ENCODE assay signal across 24 cellular contexts in genomic region chr5:160360310-160360709, GRCh38. TPM values are rescaled to one million over a fixed set of nuclear protein-coding genes. Genes with fewer than 3 reads are reported as not detected.
DNase-seq lines count a peak whose midpoint lies in the region; ATAC-seq and TF ChIP-seq lines count a peak whose summit lies in the region.
"Had no signal": no experiment of that assay in that cellular context is flagged by ENCODE, and none has a peak within 500 bp of the region (broad histone marks: within the 10 kb centered on the region; RNA-seq: fewer than 3 reads in every experiment).

No MANE protein-coding gene starts in this region.

- H3K36me3 ChIP-seq in ascending aorta, result no peaks in the 10 kb centered on the region
- H3K36me3 ChIP-seq in smooth muscle cell (ENCODE audit: low read depth), result no peaks in the 10 kb centered on the region
- H3K36me3 ChIP-seq: heart left ventricle had no signal

- peak overlapping the region; percentile 7 to 31 for H3K4me3 ChIP-seq in ascending aorta
- H3K4me3 ChIP-seq in smooth muscle cell, result no peak overlapping the region
- H3K4me3 ChIP-seq: body of pancreas, heart left ventricle had no signal

- DNase-seq in ascending aorta (ENCODE audit: low spot score in 2 of 2) (no peak), iPS-NIHi7 (ENCODE audit: extremely low spot score) (peak; percentile 50), smooth muscle cell (lab: John Stamatoyannopoulos, UW; ENCODE audit: unreplicated experiment) (no peak), caudate nucleus (lab: John Stamatoyannopoulos, UW) (no peak), superior temporal gyrus (ENCODE audit: extremely low spot score) (no peak), NCI-H1930 (lab: John Stamatoyannopoulos, UW) (no peak)
- no peak for DNase-seq in activated CD8-positive, alpha-beta T cell treated with anti-CD3 and anti-CD28 coated beads for 36 hours
- DNase-seq: ACHN; activated CD4-positive, alpha-beta T cell treated with anti-CD3 and anti-CD28 coated beads for 48 hours; activated gamma-delta T cell treated with Interleukin-2 at 50 U/mL for 16 hours; activated T-cell treated with anti-CD3 and anti-CD28 coated beads, Interleukin-2, amount 50 U/mL, for 4 hours; body of pancreas; DMS53; GDM1; heart left ventricle; Karpas-422; MV-4-11; NCI-H146; NCI-H510A had no signal

- no peaks in the 10 kb centered on the region for H3K9me3 ChIP-seq in ascending aorta
- no peaks in the 10 kb centered on the region for H3K9me3 ChIP-seq in smooth muscle cell (replicated peaks; ENCODE audit: low read depth)
- H3K9me3 ChIP-seq: body of pancreas, heart left ventricle had no signal

- peak overlapping the region; percentile 89 to 93 for H3K27ac ChIP-seq in ascending aorta
- no peak overlapping the region for H3K27ac ChIP-seq in smooth muscle cell (ENCODE audit: low read depth)
- no peak overlapping the region for H3K27ac ChIP-seq in caudate nucleus (ENCODE audit: low read depth, low read length)
- H3K27ac ChIP-seq: body of pancreas had no signal

- H3K27me3 Mint-ChIP-seq in activated CD8-positive, alpha-beta T cell treated with anti-CD3 and anti-CD28 coated beads for 36 hours, result peaks cover 3% of the 10 kb centered on the region

- TF ChIP-seq CTCF in GM12873 (IDR thresholded peaks at IDR 0.05; ENCODE audit: insufficient read depth, low read depth, low read length, missing control alignments) (peak; percentile 8), ascending aorta (IDR thresholded peaks at IDR 0.05) (no peak), smooth muscle cell (IDR thresholded peaks at IDR 0.05; ENCODE audit: borderline replicate concordance, insufficient read depth, poor library complexity, severe bottlenecking) (no peak)
- no peak for TF ChIP-seq CTCF in activated CD8-positive, alpha-beta T cell treated with anti-CD3 and anti-CD28 coated beads for 36 hours (IDR thresholded peaks at IDR 0.05)

- H3K4me1 ChIP-seq in ascending aorta (peaks cover 21 to 42% of the 10 kb centered on the region in 2 donors), smooth muscle cell (ENCODE audit: low read depth) (peaks cover 16% of the 10 kb centered on the region)
- H3K4me1 ChIP-seq: body of pancreas had no signal

- CTCF ChIA-PET in activated CD8-positive, alpha-beta T cell treated with anti-CD3 and anti-CD28 coated beads for 36 hours (lab: Charles Lee), result interaction anchor here (1.6 to 2.7 kb wide), 2 partner anchors 15 to 16 kb away, joined by 3 to 12 read pairs; no protein-coding TSS in a partner anchor

- H3K4me3 Mint-ChIP-seq in activated CD8-positive, alpha-beta T cell treated with anti-CD3 and anti-CD28 coated beads for 36 hours, result no peak overlapping the region
- H3K4me3 Mint-ChIP-seq: activated T-cell treated with anti-CD3 and anti-CD28 coated beads, Interleukin-2, amount 50 U/mL, for 4 hours; memory B cell; stimulated activated naive CD8-positive, alpha-beta T cell treated with anti-CD3 and anti-CD28 coated beads, Interleukin-15, Interleukin-2, amounts not matched to agents 100 ng/mL and 50 ng/mL, for 24 hours had no signal

- POLR2A ChIA-PET in activated CD8-positive, alpha-beta T cell treated with anti-CD3 and anti-CD28 coated beads for 36 hours (lab: Charles Lee), result no interaction called here

- no peaks in the 10 kb centered on the region for H3K4me1 Mint-ChIP-seq in activated CD8-positive, alpha-beta T cell treated with anti-CD3 and anti-CD28 coated beads for 36 hours (ENCODE audit: low read depth)
- H3K4me1 Mint-ChIP-seq: memory B cell had no signal

- peak overlapping the region; percentile 12 for H3K4me2 ChIP-seq in smooth muscle cell

- ATAC-seq in activated CD8-positive, alpha-beta T cell treated with anti-CD3 and anti-CD28 coated beads for 36 hours, result no peak
- ATAC-seq: activated T-cell treated with anti-CD3 and anti-CD28 coated beads, Interleukin-2, amount 50 U/mL, for 4 hours; body of pancreas; heart left ventricle had no signal

- no peak overlapping the region for H3K27ac Mint-ChIP-seq in activated CD8-positive, alpha-beta T cell treated with anti-CD3 and anti-CD28 coated beads for 36 hours
- H3K27ac Mint-ChIP-seq: memory B cell; stimulated activated naive CD8-positive, alpha-beta T cell treated with anti-CD3 and anti-CD28 coated beads, Interleukin-15, Interleukin-2, amounts not matched to agents 100 ng/mL and 50 ng/mL, for 24 hours had no signal

- H3F3A ChIP-seq in smooth muscle cell (ENCODE audit: low read depth), result peaks cover 8% of the 10 kb centered on the region

- no peaks in the 10 kb centered on the region for H3K79me2 ChIP-seq in smooth muscle cell (ENCODE audit: low read depth)

- H3K36me3 Mint-ChIP-seq in activated CD8-positive, alpha-beta T cell treated with anti-CD3 and anti-CD28 coated beads for 36 hours (ENCODE audit: low read depth), result no peaks in the 10 kb centered on the region
- H3K36me3 Mint-ChIP-seq: memory B cell had no signal

- WGBS in smooth muscle cell (ENCODE audit: low lambda C conversion rate), result 41% methylated on average over 3 of the region's 3 CpGs

- H2AFZ ChIP-seq in smooth muscle cell (ENCODE audit: low read depth), result peak overlapping the region; percentile 52

- no peaks in the 10 kb centered on the region for H4K20me1 ChIP-seq in smooth muscle cell (ENCODE audit: low read depth)

- H3K9me3 Mint-ChIP-seq in activated CD8-positive, alpha-beta T cell treated with anti-CD3 and anti-CD28 coated beads for 36 hours, result no peaks in the 10 kb centered on the region
- H3K9me3 Mint-ChIP-seq: activated T-cell treated with anti-CD3 and anti-CD28 coated beads, Interleukin-2, amount 50 U/mL, for 4 hours; memory B cell; stimulated activated naive CD8-positive, alpha-beta T cell treated with anti-CD3 and anti-CD28 coated beads, Interleukin-15, Interleukin-2, amounts not matched to agents 100 ng/mL and 50 ng/mL, for 24 hours had no signal

- H3K9ac ChIP-seq in smooth muscle cell (ENCODE audit: low read depth), result no peak overlapping the region

- H3K27me3 ChIP-seq in ascending aorta, result no peaks in the 10 kb centered on the region
- H3K27me3 ChIP-seq in smooth muscle cell (ENCODE audit: low read depth), result no peaks in the 10 kb centered on the region
- H3K27me3 ChIP-seq: body of pancreas, heart left ventricle had no signal

- intact Hi-C loops in ascending aorta (cut with DNase I), result no loop called here
- intact Hi-C loops in activated CD8-positive, alpha-beta T cell treated with anti-CD3 and anti-CD28 coated beads for 36 hours (cut with micrococcal nuclease), result no loop called here

RNA-seq across cellular contexts. Expression of gene C1QTNF2, which starts 10.1 kb away (rescaled TPM):
- total RNA-seq in ascending aorta (3.7 TPM), smooth muscle cell (0.63 and 0.85 TPM in 2 replicates)
- 1.6 and 2.6 TPM in 2 replicates for polyA plus RNA-seq in smooth muscle cell
- total RNA-seq in activated CD8-positive, alpha-beta T cell treated with anti-CD3 and anti-CD28 coated beads for 36 hours, result not detected
- total RNA-seq: activated T-cell treated with anti-CD3 and anti-CD28 coated beads, Interleukin-2, amount 50 U/mL, for 4 hours; OCI-LY7; T-helper 2 cell treated with Interferon-gamma antibody and Interleukin-4, amounts not matched to agents 100 ng/mL and 5 ng/mL, for 36 hours had no signal

RNA-seq across cellular contexts. Expression of gene FAM200C, which starts 39.5 kb away (rescaled TPM):
- total RNA-seq in ascending aorta, result not detected
- total RNA-seq in smooth muscle cell, result 1.8 and 2.4 TPM in 2 replicates
- polyA plus RNA-seq in smooth muscle cell, result 1.5 and 1.6 TPM in 2 replicates
- under 1 TPM; 0.83 to 0.97 TPM for total RNA-seq in activated CD8-positive, alpha-beta T cell treated with anti-CD3 and anti-CD28 coated beads for 36 hours

RNA-seq across cellular contexts. Expression of gene CCNJL, which starts 47.9 kb away (rescaled TPM):
- total RNA-seq in ascending aorta (not detected), smooth muscle cell (3.2 and 3.4 TPM in 2 replicates)
- polyA plus RNA-seq in smooth muscle cell, result 6.2 and 7.3 TPM in 2 replicates
- total RNA-seq in activated CD8-positive, alpha-beta T cell treated with anti-CD3 and anti-CD28 coated beads for 36 hours, result not detected
- total RNA-seq: OCI-LY7; T-helper 2 cell treated with Interferon-gamma antibody and Interleukin-4, amounts not matched to agents 100 ng/mL and 5 ng/mL, for 36 hours had no signal

RNA-seq across cellular contexts. Expression of gene SLU7, which starts 58.6 kb away (rescaled TPM):
- total RNA-seq in ascending aorta, result 10.2 TPM
- 48.1 and 67.0 TPM in 2 replicates for total RNA-seq in smooth muscle cell
- 46.3 and 50.3 TPM in 2 replicates for polyA plus RNA-seq in smooth muscle cell
- 10 to 100 TPM; 38.4 to 40.9 TPM for total RNA-seq in activated CD8-positive, alpha-beta T cell treated with anti-CD3 and anti-CD28 coated beads for 36 hours

Comparison
In these comparisons a context has a peak if more than half of its experiments do, and no peak if none do; other contexts are left out.
1. H3K27ac ChIP-seq: peak in ascending aorta (2 of 2); none in smooth muscle cell (single experiment) and caudate nucleus (single experiment).